ENCODE assay signal across 8 cellular contexts in genomic region chr17:28763804-28764266, GRCh38.
DNase-seq lines count a peak whose midpoint lies in the region; ATAC-seq, FAIRE-seq and TF ChIP-seq lines count a peak whose summit lies in the region.

No MANE protein-coding gene starts in this region.

- TF ChIP-seq CTCF in AG09309 (IDR thresholded peaks at IDR 0.05; ENCODE audit: control insufficient read depth, insufficient read depth, low read depth, low read length, missing control alignments) = peak; percentile 78
- TF ChIP-seq CTCF in astrocyte of the cerebellum (IDR thresholded peaks at IDR 0.05; ENCODE audit: low read depth, low read length, missing control alignments) = peak; percentile 89

- peak; percentile 40 for DNase-seq in AG09309 (ENCODE audit: low read depth)
- DNase-seq in GM19240 (ENCODE audit: insufficient read length, low spot score) = peak; percentile 55
- peak; percentile 42 to 62 for DNase-seq in NCI-H1930 (lab: John Stamatoyannopoulos, UW)
- peak; percentile 78 for DNase-seq in astrocyte of the cerebellum (ENCODE audit: low read depth)
- peak; percentile 58 for DNase-seq in iPS-NIHi7 (ENCODE audit: extremely low spot score)
- peak; percentile 66 to 67 for DNase-seq in stimulated activated CD4-positive, alpha-beta T cell treated with anti-CD3 and anti-CD28 coated beads, Interleukin-1b, Interleukin-23, amount 100 ng/mL, for 1 hour (ENCODE audit: low read depth in 2 of 2)

- H3K4me3 ChIP-seq in AG09309 (ENCODE audit: control insufficient read depth, low read depth, low read length) (no peak overlapping the region), astrocyte of the cerebellum (ENCODE audit: low read depth, low read length) (no peak overlapping the region)

- ATAC-seq in HG02588 (IDR thresholded peaks at IDR 0.05; ENCODE audit: unreplicated experiment) = no peak

- in situ Hi-C loops in astrocyte of the cerebellum (cut with HindIII; ENCODE audit: low sequenced_read_pairs) = no loop called here

- FAIRE-seq in TTC549 (lab: Jason Lieb, UNC) = peak; percentile 58
